In the genomic region with DNA sequence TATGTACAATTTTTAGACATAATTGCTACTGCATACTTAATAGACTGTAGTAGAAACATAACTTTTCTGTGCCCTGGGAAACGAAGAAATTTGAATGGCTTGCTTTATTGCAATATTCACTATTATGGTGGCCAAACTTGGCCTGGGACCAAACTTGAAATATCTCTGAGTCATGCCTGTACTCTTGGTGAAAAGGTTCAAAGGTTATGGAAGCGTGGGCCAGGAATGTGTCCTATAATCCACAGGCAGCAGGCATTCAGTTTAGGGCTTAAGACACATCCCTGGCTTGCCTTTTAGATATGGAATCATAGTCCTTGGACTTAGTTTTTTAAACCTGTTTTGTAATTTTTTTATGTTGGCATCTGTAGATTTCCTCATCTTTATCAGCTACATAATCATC, we compare ENCODE assay signal across 1 cellular context.
TF ChIP-seq lines count a peak whose summit lies in the region.

No MANE protein-coding gene starts in this region.

TF ChIP-seq in HepG2, 621 proteins besides CTCF, POLR2A, EP300 and RAD21 (continued from another document and continues in another):
- TF ChIP-seq, protein P1, sequence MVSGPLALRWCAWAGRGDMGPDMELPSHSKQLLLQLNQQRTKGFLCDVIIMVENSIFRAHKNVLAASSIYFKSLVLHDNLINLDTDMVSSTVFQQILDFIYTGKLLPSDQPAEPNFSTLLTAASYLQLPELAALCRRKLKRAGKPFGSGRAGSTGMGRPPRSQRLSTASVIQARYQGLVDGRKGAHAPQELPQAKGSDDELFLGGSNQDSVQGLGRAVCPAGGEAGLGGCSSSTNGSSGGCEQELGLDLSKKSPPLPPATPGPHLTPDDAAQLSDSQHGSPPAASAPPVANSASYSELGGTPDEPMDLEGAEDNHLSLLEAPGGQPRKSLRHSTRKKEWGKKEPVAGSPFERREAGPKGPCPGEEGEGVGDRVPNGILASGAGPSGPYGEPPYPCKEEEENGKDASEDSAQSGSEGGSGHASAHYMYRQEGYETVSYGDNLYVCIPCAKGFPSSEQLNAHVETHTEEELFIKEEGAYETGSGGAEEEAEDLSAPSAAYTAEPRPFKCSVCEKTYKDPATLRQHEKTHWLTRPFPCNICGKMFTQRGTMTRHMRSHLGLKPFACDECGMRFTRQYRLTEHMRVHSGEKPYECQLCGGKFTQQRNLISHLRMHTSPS (CRISPR knock-in tag; IDR thresholded peaks at IDR 0.05; ENCODE audit: low read depth), result no peak
- TF ChIP-seq ZNF747 (CRISPR knock-in tag; IDR thresholded peaks at IDR 0.05; ENCODE audit: borderline replicate concordance), result no peak
- no peak for TF ChIP-seq TSC22D2 (CRISPR knock-in tag; IDR thresholded peaks at IDR 0.05; ENCODE audit: borderline replicate concordance)
- peak; percentile 72; the same call in 1 of the 2 replicates for TF ChIP-seq EHMT2 (IDR thresholded peaks at IDR 0.05; ENCODE audit: borderline replicate concordance, low read depth, low read length)
- TF ChIP-seq, protein P2, sequence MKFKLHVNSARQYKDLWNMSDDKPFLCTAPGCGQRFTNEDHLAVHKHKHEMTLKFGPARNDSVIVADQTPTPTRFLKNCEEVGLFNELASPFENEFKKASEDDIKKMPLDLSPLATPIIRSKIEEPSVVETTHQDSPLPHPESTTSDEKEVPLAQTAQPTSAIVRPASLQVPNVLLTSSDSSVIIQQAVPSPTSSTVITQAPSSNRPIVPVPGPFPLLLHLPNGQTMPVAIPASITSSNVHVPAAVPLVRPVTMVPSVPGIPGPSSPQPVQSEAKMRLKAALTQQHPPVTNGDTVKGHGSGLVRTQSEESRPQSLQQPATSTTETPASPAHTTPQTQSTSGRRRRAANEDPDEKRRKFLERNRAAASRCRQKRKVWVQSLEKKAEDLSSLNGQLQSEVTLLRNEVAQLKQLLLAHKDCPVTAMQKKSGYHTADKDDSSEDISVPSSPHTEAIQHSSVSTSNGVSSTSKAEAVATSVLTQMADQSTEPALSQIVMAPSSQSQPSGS (CRISPR knock-in tag; IDR thresholded peaks at IDR 0.05), result no peak
- TF ChIP-seq KDM6A (CRISPR knock-in tag; IDR thresholded peaks at IDR 0.05; ENCODE audit: low read depth), result no peak
- TF ChIP-seq HOXA9 (CRISPR knock-in tag; IDR thresholded peaks at IDR 0.05; ENCODE audit: borderline replicate concordance), result no peak
- TF ChIP-seq ZNF333 (CRISPR knock-in tag; IDR thresholded peaks at IDR 0.05; ENCODE audit: borderline replicate concordance), result no peak
- no peak for TF ChIP-seq RBAK (CRISPR knock-in tag; IDR thresholded peaks at IDR 0.05)
- TF ChIP-seq, protein P3, sequence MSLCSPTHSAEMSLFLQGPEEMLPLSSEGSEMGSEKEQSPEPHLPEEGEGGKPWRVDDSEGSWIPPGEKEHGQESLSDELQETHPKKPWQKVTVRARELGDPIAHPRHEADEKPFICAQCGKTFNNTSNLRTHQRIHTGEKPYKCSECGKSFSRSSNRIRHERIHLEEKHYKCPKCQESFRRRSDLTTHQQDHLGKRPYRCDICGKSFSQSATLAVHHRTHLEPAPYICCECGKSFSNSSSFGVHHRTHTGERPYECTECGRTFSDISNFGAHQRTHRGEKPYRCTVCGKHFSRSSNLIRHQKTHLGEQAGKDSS (CRISPR knock-in tag; IDR thresholded peaks at IDR 0.05; ENCODE audit: borderline replicate concordance, low read depth), result no peak
- TF ChIP-seq ZBTB8A (CRISPR knock-in tag; IDR thresholded peaks at IDR 0.05; ENCODE audit: borderline replicate concordance, low read depth), result no peak
- TF ChIP-seq RORA (CRISPR knock-in tag; IDR thresholded peaks at IDR 0.05), result no peak
- TF ChIP-seq, protein P4, sequence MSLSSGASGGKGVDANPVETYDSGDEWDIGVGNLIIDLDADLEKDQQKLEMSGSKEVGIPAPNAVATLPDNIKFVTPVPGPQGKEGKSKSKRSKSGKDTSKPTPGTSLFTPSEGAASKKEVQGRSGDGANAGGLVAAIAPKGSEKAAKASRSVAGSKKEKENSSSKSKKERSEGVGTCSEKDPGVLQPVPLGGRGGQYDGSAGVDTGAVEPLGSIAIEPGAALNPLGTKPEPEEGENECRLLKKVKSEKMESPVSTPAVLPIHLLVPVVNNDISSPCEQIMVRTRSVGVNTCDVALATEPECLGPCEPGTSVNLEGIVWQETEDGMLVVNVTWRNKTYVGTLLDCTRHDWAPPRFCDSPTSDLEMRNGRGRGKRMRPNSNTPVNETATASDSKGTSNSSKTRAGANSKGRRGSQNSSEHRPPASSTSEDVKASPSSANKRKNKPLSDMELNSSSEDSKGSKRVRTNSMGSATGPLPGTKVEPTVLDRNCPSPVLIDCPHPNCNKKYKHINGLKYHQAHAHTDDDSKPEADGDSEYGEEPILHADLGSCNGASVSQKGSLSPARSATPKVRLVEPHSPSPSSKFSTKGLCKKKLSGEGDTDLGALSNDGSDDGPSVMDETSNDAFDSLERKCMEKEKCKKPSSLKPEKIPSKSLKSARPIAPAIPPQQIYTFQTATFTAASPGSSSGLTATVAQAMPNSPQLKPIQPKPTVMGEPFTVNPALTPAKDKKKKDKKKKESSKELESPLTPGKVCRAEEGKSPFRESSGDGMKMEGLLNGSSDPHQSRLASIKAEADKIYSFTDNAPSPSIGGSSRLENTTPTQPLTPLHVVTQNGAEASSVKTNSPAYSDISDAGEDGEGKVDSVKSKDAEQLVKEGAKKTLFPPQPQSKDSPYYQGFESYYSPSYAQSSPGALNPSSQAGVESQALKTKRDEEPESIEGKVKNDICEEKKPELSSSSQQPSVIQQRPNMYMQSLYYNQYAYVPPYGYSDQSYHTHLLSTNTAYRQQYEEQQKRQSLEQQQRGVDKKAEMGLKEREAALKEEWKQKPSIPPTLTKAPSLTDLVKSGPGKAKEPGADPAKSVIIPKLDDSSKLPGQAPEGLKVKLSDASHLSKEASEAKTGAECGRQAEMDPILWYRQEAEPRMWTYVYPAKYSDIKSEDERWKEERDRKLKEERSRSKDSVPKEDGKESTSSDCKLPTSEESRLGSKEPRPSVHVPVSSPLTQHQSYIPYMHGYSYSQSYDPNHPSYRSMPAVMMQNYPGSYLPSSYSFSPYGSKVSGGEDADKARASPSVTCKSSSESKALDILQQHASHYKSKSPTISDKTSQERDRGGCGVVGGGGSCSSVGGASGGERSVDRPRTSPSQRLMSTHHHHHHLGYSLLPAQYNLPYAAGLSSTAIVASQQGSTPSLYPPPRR (CRISPR knock-in tag; IDR thresholded peaks at IDR 0.05; ENCODE audit: borderline replicate concordance), result no peak
- no peak for TF ChIP-seq PRMT3 (CRISPR knock-in tag; IDR thresholded peaks at IDR 0.05; ENCODE audit: borderline replicate concordance, low read depth)
- TF ChIP-seq, protein P5, sequence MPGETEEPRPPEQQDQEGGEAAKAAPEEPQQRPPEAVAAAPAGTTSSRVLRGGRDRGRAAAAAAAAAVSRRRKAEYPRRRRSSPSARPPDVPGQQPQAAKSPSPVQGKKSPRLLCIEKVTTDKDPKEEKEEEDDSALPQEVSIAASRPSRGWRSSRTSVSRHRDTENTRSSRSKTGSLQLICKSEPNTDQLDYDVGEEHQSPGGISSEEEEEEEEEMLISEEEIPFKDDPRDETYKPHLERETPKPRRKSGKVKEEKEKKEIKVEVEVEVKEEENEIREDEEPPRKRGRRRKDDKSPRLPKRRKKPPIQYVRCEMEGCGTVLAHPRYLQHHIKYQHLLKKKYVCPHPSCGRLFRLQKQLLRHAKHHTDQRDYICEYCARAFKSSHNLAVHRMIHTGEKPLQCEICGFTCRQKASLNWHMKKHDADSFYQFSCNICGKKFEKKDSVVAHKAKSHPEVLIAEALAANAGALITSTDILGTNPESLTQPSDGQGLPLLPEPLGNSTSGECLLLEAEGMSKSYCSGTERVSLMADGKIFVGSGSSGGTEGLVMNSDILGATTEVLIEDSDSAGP (CRISPR knock-in tag; IDR thresholded peaks at IDR 0.05; ENCODE audit: borderline replicate concordance), result no peak
- TF ChIP-seq CC2D1A (CRISPR knock-in tag; IDR thresholded peaks at IDR 0.05), result no peak
- TF ChIP-seq ZBTB3 (CRISPR knock-in tag; IDR thresholded peaks at IDR 0.05; ENCODE audit: borderline replicate concordance, low read depth), result no peak
- TF ChIP-seq, protein P6, sequence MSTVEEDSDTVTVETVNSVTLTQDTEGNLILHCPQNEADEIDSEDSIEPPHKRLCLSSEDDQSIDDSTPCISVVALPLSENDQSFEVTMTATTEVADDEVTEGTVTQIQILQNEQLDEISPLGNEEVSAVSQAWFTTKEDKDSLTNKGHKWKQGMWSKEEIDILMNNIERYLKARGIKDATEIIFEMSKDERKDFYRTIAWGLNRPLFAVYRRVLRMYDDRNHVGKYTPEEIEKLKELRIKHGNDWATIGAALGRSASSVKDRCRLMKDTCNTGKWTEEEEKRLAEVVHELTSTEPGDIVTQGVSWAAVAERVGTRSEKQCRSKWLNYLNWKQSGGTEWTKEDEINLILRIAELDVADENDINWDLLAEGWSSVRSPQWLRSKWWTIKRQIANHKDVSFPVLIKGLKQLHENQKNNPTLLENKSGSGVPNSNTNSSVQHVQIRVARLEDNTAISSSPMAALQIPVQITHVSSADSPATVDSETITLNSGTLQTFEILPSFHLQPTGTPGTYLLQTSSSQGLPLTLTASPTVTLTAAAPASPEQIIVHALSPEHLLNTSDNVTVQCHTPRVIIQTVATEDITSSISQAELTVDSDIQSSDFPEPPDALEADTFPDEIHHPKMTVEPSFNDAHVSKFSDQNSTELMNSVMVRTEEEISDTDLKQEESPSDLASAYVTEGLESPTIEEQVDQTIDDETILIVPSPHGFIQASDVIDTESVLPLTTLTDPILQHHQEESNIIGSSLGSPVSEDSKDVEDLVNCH (CRISPR knock-in tag; IDR thresholded peaks at IDR 0.05), result no peak
- TF ChIP-seq, protein P7, sequence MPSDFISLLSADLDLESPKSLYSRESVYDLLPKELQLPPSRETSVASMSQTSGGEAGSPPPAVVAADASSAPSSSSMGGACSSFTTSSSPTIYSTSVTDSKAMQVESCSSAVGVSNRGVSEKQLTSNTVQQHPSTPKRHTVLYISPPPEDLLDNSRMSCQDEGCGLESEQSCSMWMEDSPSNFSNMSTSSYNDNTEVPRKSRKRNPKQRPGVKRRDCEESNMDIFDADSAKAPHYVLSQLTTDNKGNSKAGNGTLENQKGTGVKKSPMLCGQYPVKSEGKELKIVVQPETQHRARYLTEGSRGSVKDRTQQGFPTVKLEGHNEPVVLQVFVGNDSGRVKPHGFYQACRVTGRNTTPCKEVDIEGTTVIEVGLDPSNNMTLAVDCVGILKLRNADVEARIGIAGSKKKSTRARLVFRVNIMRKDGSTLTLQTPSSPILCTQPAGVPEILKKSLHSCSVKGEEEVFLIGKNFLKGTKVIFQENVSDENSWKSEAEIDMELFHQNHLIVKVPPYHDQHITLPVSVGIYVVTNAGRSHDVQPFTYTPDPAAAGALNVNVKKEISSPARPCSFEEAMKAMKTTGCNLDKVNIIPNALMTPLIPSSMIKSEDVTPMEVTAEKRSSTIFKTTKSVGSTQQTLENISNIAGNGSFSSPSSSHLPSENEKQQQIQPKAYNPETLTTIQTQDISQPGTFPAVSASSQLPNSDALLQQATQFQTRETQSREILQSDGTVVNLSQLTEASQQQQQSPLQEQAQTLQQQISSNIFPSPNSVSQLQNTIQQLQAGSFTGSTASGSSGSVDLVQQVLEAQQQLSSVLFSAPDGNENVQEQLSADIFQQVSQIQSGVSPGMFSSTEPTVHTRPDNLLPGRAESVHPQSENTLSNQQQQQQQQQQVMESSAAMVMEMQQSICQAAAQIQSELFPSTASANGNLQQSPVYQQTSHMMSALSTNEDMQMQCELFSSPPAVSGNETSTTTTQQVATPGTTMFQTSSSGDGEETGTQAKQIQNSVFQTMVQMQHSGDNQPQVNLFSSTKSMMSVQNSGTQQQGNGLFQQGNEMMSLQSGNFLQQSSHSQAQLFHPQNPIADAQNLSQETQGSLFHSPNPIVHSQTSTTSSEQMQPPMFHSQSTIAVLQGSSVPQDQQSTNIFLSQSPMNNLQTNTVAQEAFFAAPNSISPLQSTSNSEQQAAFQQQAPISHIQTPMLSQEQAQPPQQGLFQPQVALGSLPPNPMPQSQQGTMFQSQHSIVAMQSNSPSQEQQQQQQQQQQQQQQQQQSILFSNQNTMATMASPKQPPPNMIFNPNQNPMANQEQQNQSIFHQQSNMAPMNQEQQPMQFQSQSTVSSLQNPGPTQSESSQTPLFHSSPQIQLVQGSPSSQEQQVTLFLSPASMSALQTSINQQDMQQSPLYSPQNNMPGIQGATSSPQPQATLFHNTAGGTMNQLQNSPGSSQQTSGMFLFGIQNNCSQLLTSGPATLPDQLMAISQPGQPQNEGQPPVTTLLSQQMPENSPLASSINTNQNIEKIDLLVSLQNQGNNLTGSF (CRISPR knock-in tag; IDR thresholded peaks at IDR 0.05), result no peak
- no peak for TF ChIP-seq ZNF274 (CRISPR knock-in tag; IDR thresholded peaks at IDR 0.05)
- TF ChIP-seq TEAD3 (CRISPR knock-in tag; optimal IDR thresholded peaks at IDR 0.05; ENCODE audit: borderline replicate concordance), result peak; percentile 95
- 0 out of 2 replicates have a peak, but pooled peaks have one; percentile 19 for TF ChIP-seq RXRB (CRISPR knock-in tag; IDR thresholded peaks at IDR 0.05; ENCODE audit: borderline replicate concordance)
- TF ChIP-seq TRIM24 (CRISPR knock-in tag; IDR thresholded peaks at IDR 0.05), result no peak
- no peak for TF ChIP-seq ZNF878 (CRISPR knock-in tag; IDR thresholded peaks at IDR 0.05)
- TF ChIP-seq ZNF615 (CRISPR knock-in tag; IDR thresholded peaks at IDR 0.05; ENCODE audit: borderline replicate concordance), result no peak
- TF ChIP-seq, protein P8, sequence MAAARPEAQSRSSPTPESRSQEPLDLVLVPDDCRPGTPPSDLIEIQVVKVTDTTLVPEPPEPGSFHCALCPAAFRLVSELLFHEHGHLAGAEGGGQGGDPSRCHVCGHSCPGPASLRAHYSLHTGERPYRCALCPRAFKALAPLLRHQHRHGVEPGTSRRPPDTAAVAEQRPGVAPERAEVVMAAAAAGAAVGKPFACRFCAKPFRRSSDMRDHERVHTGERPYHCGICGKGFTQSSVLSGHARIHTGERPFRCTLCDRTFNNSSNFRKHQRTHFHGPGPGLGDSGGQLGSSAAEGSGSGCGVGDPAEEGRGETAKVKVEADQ (CRISPR knock-in tag; IDR thresholded peaks at IDR 0.05; ENCODE audit: borderline replicate concordance), result no peak
- no peak for TF ChIP-seq ZNF816 (CRISPR knock-in tag; IDR thresholded peaks at IDR 0.05; ENCODE audit: borderline replicate concordance)
- TF ChIP-seq SMARCC2 (IDR thresholded peaks at IDR 0.05), result no peak
- TF ChIP-seq GATAD2A (CRISPR knock-in tag; IDR thresholded peaks at IDR 0.05), result peak; percentile 70
- TF ChIP-seq, protein P9, sequence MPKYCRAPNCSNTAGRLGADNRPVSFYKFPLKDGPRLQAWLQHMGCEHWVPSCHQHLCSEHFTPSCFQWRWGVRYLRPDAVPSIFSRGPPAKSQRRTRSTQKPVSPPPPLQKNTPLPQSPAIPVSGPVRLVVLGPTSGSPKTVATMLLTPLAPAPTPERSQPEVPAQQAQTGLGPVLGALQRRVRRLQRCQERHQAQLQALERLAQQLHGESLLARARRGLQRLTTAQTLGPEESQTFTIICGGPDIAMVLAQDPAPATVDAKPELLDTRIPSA (CRISPR knock-in tag; IDR thresholded peaks at IDR 0.05; ENCODE audit: borderline replicate concordance), result no peak
- no peak for TF ChIP-seq GABPB1 (CRISPR knock-in tag; IDR thresholded peaks at IDR 0.05)
- TF ChIP-seq POGZ (CRISPR knock-in tag; IDR thresholded peaks at IDR 0.05), result peak; percentile 89
- no peak for TF ChIP-seq RXRA (CRISPR knock-in tag; IDR thresholded peaks at IDR 0.05)
- TF ChIP-seq GABPA (IDR thresholded peaks at IDR 0.05; ENCODE audit: low read depth, low read length), result no peak
- TF ChIP-seq GABPA (CRISPR knock-in tag; IDR thresholded peaks at IDR 0.05; ENCODE audit: low read depth), result no peak
- peak; percentile 80 for TF ChIP-seq HNF4G (IDR thresholded peaks at IDR 0.05; ENCODE audit: borderline replicate concordance, low read depth, low read length)
- no peak; the same call in 1 of the 2 replicates for TF ChIP-seq HNF4G (CRISPR knock-in tag; IDR thresholded peaks at IDR 0.05; ENCODE audit: borderline replicate concordance, low read depth)
- no peak for TF ChIP-seq DR1 (CRISPR knock-in tag; IDR thresholded peaks at IDR 0.05)
- no peak for TF ChIP-seq CCDC6 (CRISPR knock-in tag; IDR thresholded peaks at IDR 0.05)
- no peak for TF ChIP-seq SMAD9 (CRISPR knock-in tag; IDR thresholded peaks at IDR 0.05)
- TF ChIP-seq ZNF367 (CRISPR knock-in tag; IDR thresholded peaks at IDR 0.05; ENCODE audit: borderline replicate concordance), result no peak
- TF ChIP-seq PAX8 (CRISPR knock-in tag; IDR thresholded peaks at IDR 0.05; ENCODE audit: borderline replicate concordance), result no peak
